10 cellular contexts compared by ENCODE assay signal in genomic region chr2:197211881-197212342, GRCh38.
DNase-seq lines count a peak whose midpoint lies in the region; ATAC-seq and TF ChIP-seq lines count a peak whose summit lies in the region.
"Had no signal": no experiment of that assay in that cellular context is flagged by ENCODE, and none has a peak within 500 bp of the region (broad histone marks: within the 10 kb centered on the region; RNA-seq: fewer than 3 reads in every experiment).

No MANE protein-coding gene starts in this region.

- peaks cover 29% of the 10 kb centered on the region; the same call in 1 of the 2 replicates for H3F3A ChIP-seq in SU-DHL-6 (ENCODE audit: insufficient read depth)

- H4K20me1 ChIP-seq in SU-DHL-6 (ENCODE audit: low read depth, low read length) = no peaks in the 10 kb centered on the region

- WGBS in esophagus squamous epithelium, 2 donors = 63 to 78% methylated on average over 4 of the region's 4 CpGs

- H3K36me3 ChIP-seq in SU-DHL-6 (ENCODE audit: low read length) (no peaks in the 10 kb centered on the region), ascending aorta (no peaks in the 10 kb centered on the region), brain microvascular endothelial cell (replicated peaks) (no peaks in the 10 kb centered on the region), esophagus squamous epithelium (no peaks in the 10 kb centered on the region)
- H3K36me3 ChIP-seq: adrenal gland had no signal

- peaks cover 58% of the 10 kb centered on the region for H3K79me2 ChIP-seq in SU-DHL-6 (ENCODE audit: insufficient read depth, low read length)

- peak overlapping the region; percentile 40 for H3K4me3 ChIP-seq in GM12864 (ENCODE audit: low read depth, low read length)
- H3K4me3 ChIP-seq in SU-DHL-6 (ENCODE audit: insufficient read depth, low read length, poor library complexity, severe bottlenecking) = no peak overlapping the region
- H3K4me3 ChIP-seq in ascending aorta = no peak overlapping the region
- H3K4me3 ChIP-seq in brain microvascular endothelial cell (ENCODE audit: low read depth, low read length) = no peak overlapping the region
- no peak overlapping the region for H3K4me3 ChIP-seq in esophagus squamous epithelium
- H3K4me3 ChIP-seq: adrenal gland had no signal

- no peak for DNase-seq in GM12864 (ENCODE audit: low read depth)
- DNase-seq in ascending aorta (ENCODE audit: low spot score in 2 of 2) = no peak
- peak; percentile 47 for DNase-seq in stimulated activated CD4-positive, alpha-beta T cell treated with anti-CD3 and anti-CD28 coated beads, Interleukin-4, amount 100 ng/mL, for 24 hours
- no peak for DNase-seq in brain microvascular endothelial cell
- no peak for DNase-seq in DMS 273 treated with DMSO at 0.1 percent for 48 hours (lab: John Stamatoyannopoulos, UW)
- DNase-seq in esophagus squamous epithelium (lab: John Stamatoyannopoulos, UW) = no peak
- DNase-seq: adrenal gland, NCI-H146 had no signal

- no peak for TF ChIP-seq POLR2A in esophagus squamous epithelium (IDR thresholded peaks at IDR 0.05)

- no peak for ATAC-seq in GM21576 (IDR thresholded peaks at IDR 0.05; ENCODE audit: unreplicated experiment)

- H3K4me2 ChIP-seq in SU-DHL-6 (ENCODE audit: low read depth, low read length, poor library complexity, severe bottlenecking) = peak overlapping the region; percentile 63

- H3K9me2 ChIP-seq in SU-DHL-6 (replicated peaks; ENCODE audit: insufficient read depth, low read length) = no peaks in the 10 kb centered on the region

- H3K27me3 ChIP-seq in SU-DHL-6 (ENCODE audit: low read length) (no peaks in the 10 kb centered on the region), ascending aorta (no peaks in the 10 kb centered on the region), brain microvascular endothelial cell (replicated peaks) (no peaks in the 10 kb centered on the region), esophagus squamous epithelium (no peaks in the 10 kb centered on the region)
- H3K27me3 ChIP-seq: adrenal gland had no signal

- peaks cover 10 to 26% of the 10 kb centered on the region in 2 donors for H3K4me1 ChIP-seq in ascending aorta
- H3K4me1 ChIP-seq in esophagus squamous epithelium = peaks cover 0 to 46% (median 4%) of the 10 kb centered on the region in 3 donors

- H3K9me3 ChIP-seq in SU-DHL-6 (ENCODE audit: insufficient read depth, low read length) (no peaks in the 10 kb centered on the region), ascending aorta (no peaks in the 10 kb centered on the region), esophagus squamous epithelium (no peaks in the 10 kb centered on the region)
- H3K9me3 ChIP-seq: adrenal gland had no signal

- H3K27ac ChIP-seq in SU-DHL-6 (ENCODE audit: low read depth, low read length) (peak overlapping the region; percentile 58; the same call in 1 of the 2 replicates), ascending aorta (peak overlapping the region; percentile 67), brain microvascular endothelial cell (no peak overlapping the region), esophagus squamous epithelium (peak overlapping the region in 2 of 4 donors; percentile 1 to 14)

- no peak overlapping the region for H2AFZ ChIP-seq in SU-DHL-6 (ENCODE audit: low read depth, low read length, severe bottlenecking)

- TF ChIP-seq CTCF in GM12864 (IDR thresholded peaks at IDR 0.05; ENCODE audit: low read depth, low read length, missing control alignments) (no peak), SU-DHL-6 (IDR thresholded peaks at IDR 0.05; ENCODE audit: insufficient read depth, low read length, poor library complexity, severe bottlenecking) (no peak), ascending aorta (IDR thresholded peaks at IDR 0.05) (no peak), brain microvascular endothelial cell (IDR thresholded peaks at IDR 0.05; ENCODE audit: low read depth, low read length, missing control alignments) (no peak), esophagus squamous epithelium (IDR thresholded peaks at IDR 0.05) (no peak)

- no peak overlapping the region for H3K9ac ChIP-seq in SU-DHL-6 (ENCODE audit: low read length)

- intact Hi-C loops in ascending aorta (cut with DNase I) = no loop called here
- intact Hi-C loops in esophagus squamous epithelium (cut with DNase I) = no loop called here

- in situ Hi-C loops in brain microvascular endothelial cell (cut with HindIII; ENCODE audit: low pct_ligation_motif_present, low sequenced_read_pairs) = no loop called here
